Comparison of ENCODE assay signal across 20 cellular contexts in the genomic region with DNA sequence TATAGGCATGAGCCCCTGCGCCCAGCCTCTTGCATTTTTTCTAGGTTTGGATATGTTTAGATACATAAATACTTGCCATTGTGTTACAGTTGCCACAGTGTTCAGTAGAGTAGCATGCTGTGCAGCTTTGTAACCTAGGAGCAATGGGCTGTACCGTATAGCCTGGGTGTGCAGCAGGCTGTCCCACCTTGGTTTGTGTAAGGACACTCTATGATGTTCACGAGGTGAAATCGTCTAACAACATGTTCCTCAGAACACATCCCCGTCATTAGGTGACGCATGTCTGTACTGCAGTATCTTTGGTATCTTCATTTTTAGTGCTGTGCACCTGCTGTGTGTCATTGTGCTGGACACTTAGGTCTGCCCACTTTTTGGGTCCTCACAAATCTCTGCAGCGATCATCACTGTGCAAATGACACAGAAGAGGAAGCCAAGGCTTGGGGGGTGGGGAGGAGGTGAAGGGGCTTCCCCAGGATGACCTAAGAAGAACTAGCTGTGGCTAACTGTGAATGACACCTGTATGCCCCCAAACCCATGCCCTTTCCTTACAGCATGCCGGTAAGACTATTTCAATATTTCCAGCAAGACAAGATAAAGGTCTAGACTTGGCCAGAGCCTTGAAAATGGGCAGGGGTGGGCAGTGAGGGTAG. TPM values are rescaled to one million over a fixed set of nuclear protein-coding genes. Genes with fewer than 3 reads are reported as not detected.
DNase-seq lines count a peak whose midpoint lies in the region; ATAC-seq, FAIRE-seq and TF ChIP-seq lines count a peak whose summit lies in the region.
"Had no signal": no experiment of that assay in that cellular context is flagged by ENCODE, and none has a peak within 500 bp of the region (broad histone marks: within the 10 kb centered on the region; RNA-seq: fewer than 3 reads in every experiment).

No MANE protein-coding gene starts in this region.

- intact Hi-C loops in IMR-90 (cut with micrococcal nuclease) (no loop called here), K562 (cut with micrococcal nuclease) (loop anchor here (5.0 kb wide), 1 partner anchor 48 kb away; no protein-coding TSS in a partner anchor)

- H3K9me3 ChIP-seq in IMR-90 (ENCODE audit: control insufficient read depth, insufficient read depth, low read length) (no peaks in the 10 kb centered on the region), K562 (replicated peaks; ENCODE audit: control insufficient read depth, insufficient read depth, low read depth, low read length) (no peaks in the 10 kb centered on the region), neural progenitor cell (ENCODE audit: low read depth) (no peaks in the 10 kb centered on the region), hepatocyte (ENCODE audit: low read depth) (no peaks in the 10 kb centered on the region)
- H3K9me3 ChIP-seq: BLaER1 had no signal

- H4K20me1 ChIP-seq in IMR-90 (ENCODE audit: insufficient read depth, low read length), result no peaks in the 10 kb centered on the region
- no peaks in the 10 kb centered on the region for H4K20me1 ChIP-seq in K562 (replicated peaks; ENCODE audit: control insufficient read depth, insufficient read depth, low read length)
- no peaks in the 10 kb centered on the region for H4K20me1 ChIP-seq in neural progenitor cell (ENCODE audit: low read depth)
- no peaks in the 10 kb centered on the region for H4K20me1 ChIP-seq in hepatocyte (ENCODE audit: insufficient read depth, poor library complexity, severe bottlenecking)

- no CpG with 5 or more reads among the region's 8 CpGs for WGBS in IMR-90 (ENCODE audit: extremely low coverage in 2 of 2, insufficient read length in 1 of 2), 2 experiments
- 22% methylated on average over 8 of the region's 8 CpGs for WGBS in K562 (ENCODE audit: insufficient coverage, low coverage, missing lambda C conversion rate)
- 93% methylated on average over 8 of the region's 8 CpGs for WGBS in hepatocyte (ENCODE audit: low lambda C conversion rate, missing lambda C conversion rate)

- TF ChIP-seq RAD21 in IMR-90 (IDR thresholded peaks at IDR 0.05; ENCODE audit: low read length), result no peak
- no peak for TF ChIP-seq RAD21 in K562 (CRISPR knock-in tag; conservative IDR thresholded peaks at IDR 0.05 in 1 of 2, IDR thresholded peaks at IDR 0.05 in 1 of 2)

- H3K79me1 ChIP-seq in IMR-90 (ENCODE audit: low read depth in 1 of 2, low read length in 2 of 2), result no peaks in the 10 kb centered on the region

- H3K36me3 ChIP-seq in IMR-90 (ENCODE audit: control insufficient read depth, insufficient read depth, low read length), result no peaks in the 10 kb centered on the region
- H3K36me3 ChIP-seq in K562 (ENCODE audit: control insufficient read depth, insufficient read depth, low read length), result no peaks in the 10 kb centered on the region
- H3K36me3 ChIP-seq in neural progenitor cell, result no peaks in the 10 kb centered on the region
- no peaks in the 10 kb centered on the region for H3K36me3 ChIP-seq in hepatocyte (replicated peaks; ENCODE audit: insufficient read depth, low read depth)
- H3K36me3 ChIP-seq: BLaER1 had no signal

- no peak for FAIRE-seq in K562 (lab: Jason Lieb, UNC)
- FAIRE-seq: H54, HepG2 had no signal

- H4K91ac ChIP-seq in IMR-90 (ENCODE audit: insufficient read depth, low read depth, low read length), result no peak overlapping the region

- H3F3A ChIP-seq in neural progenitor cell (ENCODE audit: low read depth), result no peaks in the 10 kb centered on the region

- H3K4ac ChIP-seq in IMR-90 (ENCODE audit: low read depth, low read length), result no peak overlapping the region

- BruUV-seq in IMR-90 (replicated peaks; lab: Mats Ljungman, UMichigan), result no TSS peak
- no TSS peak for BruUV-seq in K562 (replicated peaks; lab: Mats Ljungman, UMichigan)

- H3K9me1 ChIP-seq in IMR-90 (ENCODE audit: insufficient read depth, low read length) (0 out of 2 replicates have a peak, but pooled peaks cover 4% of the 10 kb centered on the region), K562 (ENCODE audit: control insufficient read depth, insufficient read depth, low read length) (no peaks in the 10 kb centered on the region)

- TF ChIP-seq CTCF in IMR-90 (conservative IDR thresholded peaks at IDR 0.05; ENCODE audit: low read depth, low read length), result no peak
- no peak for TF ChIP-seq CTCF in K562 (IDR thresholded peaks at IDR 0.05 in 2 of 3, conservative IDR thresholded peaks at IDR 0.05 in 1 of 3; ENCODE audit: insufficient read depth in 2 of 3, low read depth in 1 of 3, low read length in 3 of 3)
- TF ChIP-seq CTCF in neural progenitor cell (IDR thresholded peaks at IDR 0.05), result no peak
- no peak for TF ChIP-seq CTCF in hepatocyte (IDR thresholded peaks at IDR 0.05; ENCODE audit: poor library complexity)

- in situ Hi-C loops in IMR-90 (cut with MboI; ENCODE audit: low sequenced_read_pairs), result no loop called here
- in situ Hi-C loops in K562 (cut with MboI), result no loop called here

- H3K36me3 Mint-ChIP-seq in neural progenitor cell, result no peaks in the 10 kb centered on the region
- no peaks in the 10 kb centered on the region for H3K36me3 Mint-ChIP-seq in stimulated activated naive B cell treated with anti-CD40 and anti-IgM and Interleukin-4, amounts not matched to agents 10 μg/mL and 1 μg/mL and 100 μg/mL, for 72 hours
- no peaks in the 10 kb centered on the region for H3K36me3 Mint-ChIP-seq in activated naive CD8-positive, alpha-beta T cell treated with anti-CD3 and anti-CD28 coated beads for 36 hours
- H3K36me3 Mint-ChIP-seq: CD14-positive monocyte; CD4-positive, alpha-beta memory T cell had no signal

- H3K27me3 ChIP-seq in IMR-90 (ENCODE audit: control insufficient read depth, insufficient read depth, low read length) (no peaks in the 10 kb centered on the region), K562 (ENCODE audit: control insufficient read depth in 2 of 2, insufficient read depth in 2 of 2, low read length in 2 of 2) (no peaks in the 10 kb centered on the region), neural progenitor cell (no peaks in the 10 kb centered on the region), hepatocyte (no peaks in the 10 kb centered on the region)

- H3K4me1 ChIP-seq in IMR-90 (ENCODE audit: control insufficient read depth, insufficient read depth, low read length) (peaks cover 2% of the 10 kb centered on the region), K562 (replicated peaks in 1 of 2; ENCODE audit: control insufficient read depth in 2 of 2, insufficient read depth in 2 of 2, low read length in 2 of 2) (peaks cover 7 to 15% of the 10 kb centered on the region in 2 experiments), neural progenitor cell (peaks cover 12% of the 10 kb centered on the region), hepatocyte (ENCODE audit: insufficient read depth) (peaks cover 2% of the 10 kb centered on the region)

- no peak overlapping the region for H3K23ac ChIP-seq in IMR-90 (ENCODE audit: low read depth, low read length)

- peak overlapping the region; percentile 52 for H3K4me3 Mint-ChIP-seq in neural progenitor cell
- no peak overlapping the region for H3K4me3 Mint-ChIP-seq in stimulated activated naive B cell treated with anti-CD40 and anti-IgM and Interleukin-4, amounts not matched to agents 10 μg/mL and 1 μg/mL and 100 μg/mL, for 72 hours
- H3K4me3 Mint-ChIP-seq in activated naive CD8-positive, alpha-beta T cell treated with anti-CD3 and anti-CD28 coated beads for 36 hours, result no peak overlapping the region
- H3K4me3 Mint-ChIP-seq: CD4-positive, alpha-beta memory T cell; HFFc6 had no signal

- DNase-seq in IMR-90 (no peak), K562 (ENCODE audit: extremely low read depth in 1 of 4, low spot score in 3 of 4) (no peak), neural progenitor cell (ENCODE audit: low spot score) (no peak), hepatocyte (ENCODE audit: low spot score) (no peak), hepatic stellate cell (ENCODE audit: low spot score) (no peak)
- DNase-seq in stimulated activated naive B cell treated with anti-CD40 and anti-IgM and Interleukin-4, amounts not matched to agents 10 μg/mL and 1 μg/mL and 100 μg/mL, for 72 hours, result no peak
- DNase-seq in activated naive CD4-positive, alpha-beta T cell (lab: John Stamatoyannopoulos, UW), result no peak
- DNase-seq in activated naive CD8-positive, alpha-beta T cell treated with anti-CD3 and anti-CD28 coated beads for 36 hours, result no peak
- DNase-seq: 8988T; CD4-positive, alpha-beta memory T cell; DMS153; DMS79; GDM1; HCEC 1CT; HFFc6 had no signal

- TF ChIP-seq POLR2A in IMR-90 (IDR thresholded peaks at IDR 0.05; ENCODE audit: low read depth, low read length) (no peak), K562 (conservative IDR thresholded peaks at IDR 0.05) (no peak)

- no peak overlapping the region for H3K4me2 ChIP-seq in IMR-90 (ENCODE audit: low read depth, low read length)
- no peak overlapping the region for H3K4me2 ChIP-seq in K562 (ENCODE audit: insufficient read depth, low read length)
- no peak overlapping the region for H3K4me2 ChIP-seq in neural progenitor cell
- no peak overlapping the region for H3K4me2 ChIP-seq in hepatocyte
- H3K4me2 ChIP-seq: BLaER1 had no signal

- H2AFZ ChIP-seq in IMR-90 (replicated peaks; ENCODE audit: low read length, poor library complexity), result no peak overlapping the region
- no peak overlapping the region for H2AFZ ChIP-seq in K562 (ENCODE audit: low read depth, low read length)
- H2AFZ ChIP-seq in neural progenitor cell (replicated peaks), result no peak overlapping the region
- no peak overlapping the region for H2AFZ ChIP-seq in hepatocyte
- H2AFZ ChIP-seq: GM23248 had no signal

- no peak overlapping the region for H2BK120ac ChIP-seq in IMR-90 (ENCODE audit: low read depth, low read length)

- H3K14ac ChIP-seq in IMR-90 (replicated peaks; ENCODE audit: low read depth, low read length), result no peak overlapping the region

- 0 out of 2 replicates have a peak overlapping the region, but pooled peaks have one; percentile 2 for H2AK5ac ChIP-seq in IMR-90 (ENCODE audit: low read depth, low read length)

- no peak overlapping the region for H3K4me3 ChIP-seq in IMR-90 (ENCODE audit: insufficient read depth, low read depth, low read length)
- H3K4me3 ChIP-seq in K562, result no peak overlapping the region
- H3K4me3 ChIP-seq in neural progenitor cell, result no peak overlapping the region
- no peak overlapping the region for H3K4me3 ChIP-seq in hepatocyte
- H3K4me3 ChIP-seq: BLaER1, GM23248 had no signal

- H2BK5ac ChIP-seq in IMR-90 (ENCODE audit: low read depth, low read length, poor library complexity, severe bottlenecking), result no peak overlapping the region

- no peak overlapping the region for H2AK9ac ChIP-seq in IMR-90 (replicated peaks; ENCODE audit: low read depth, low read length, poor library complexity)

- H3K4me1 Mint-ChIP-seq in neural progenitor cell, result peaks cover 23% of the 10 kb centered on the region
- H3K4me1 Mint-ChIP-seq in stimulated activated naive B cell treated with anti-CD40 and anti-IgM and Interleukin-4, amounts not matched to agents 10 μg/mL and 1 μg/mL and 100 μg/mL, for 72 hours, result peaks cover 11 to 22% of the 10 kb centered on the region in 2 donors
- H3K4me1 Mint-ChIP-seq in activated naive CD8-positive, alpha-beta T cell treated with anti-CD3 and anti-CD28 coated beads for 36 hours, result no peaks in the 10 kb centered on the region

- dilution Hi-C loops in IMR-90 (cut with HindIII; ENCODE audit: low sequenced_read_pairs, unreplicated experiment), result no loop called here

- no peak overlapping the region for H4K8ac ChIP-seq in IMR-90 (ENCODE audit: low read depth in 2 of 2, low read length in 2 of 2)

- no peak overlapping the region for H3K27ac Mint-ChIP-seq in neural progenitor cell
- H3K27ac Mint-ChIP-seq in stimulated activated naive B cell treated with anti-CD40 and anti-IgM and Interleukin-4, amounts not matched to agents 10 μg/mL and 1 μg/mL and 100 μg/mL, for 72 hours, result no peak overlapping the region
- H3K27ac Mint-ChIP-seq in activated naive CD8-positive, alpha-beta T cell treated with anti-CD3 and anti-CD28 coated beads for 36 hours, result no peak overlapping the region
- H3K27ac Mint-ChIP-seq: CD14-positive monocyte; CD4-positive, alpha-beta memory T cell; HFFc6 had no signal

- H3K9ac ChIP-seq in IMR-90 (ENCODE audit: low read depth, low read length) (no peak overlapping the region), K562 (ENCODE audit: insufficient read depth in 1 of 2, low read depth in 2 of 2, low read length in 2 of 2) (no peak overlapping the region), neural progenitor cell (no peak overlapping the region)
- H3K9ac ChIP-seq: BLaER1, GM23248 had no signal

- peaks cover 6% of the 10 kb centered on the region for H3K27me3 Mint-ChIP-seq in neural progenitor cell (ENCODE audit: insufficient read depth, low read depth)
- peaks cover 40 to 65% of the 10 kb centered on the region in 2 donors for H3K27me3 Mint-ChIP-seq in stimulated activated naive B cell treated with anti-CD40 and anti-IgM and Interleukin-4, amounts not matched to agents 10 μg/mL and 1 μg/mL and 100 μg/mL, for 72 hours
- H3K27me3 Mint-ChIP-seq in activated naive CD8-positive, alpha-beta T cell treated with anti-CD3 and anti-CD28 coated beads for 36 hours, result peaks cover 17% of the 10 kb centered on the region

- ATAC-seq in IMR-90 (ENCODE audit: low read depth), result no peak
- ATAC-seq in K562, result peak; percentile 25
- ATAC-seq in stimulated activated naive B cell treated with anti-CD40 and anti-IgM and Interleukin-4, amounts not matched to agents 10 μg/mL and 1 μg/mL and 100 μg/mL, for 72 hours (replicated peaks), result peak; percentile 50 to 54
- ATAC-seq: HepG2 had no signal

- H3K27ac ChIP-seq in IMR-90 (ENCODE audit: insufficient read depth, low read length), result no peak overlapping the region
- no peak overlapping the region for H3K27ac ChIP-seq in K562 (ENCODE audit: extremely low read depth, low read depth, low read length)
- no peak overlapping the region for H3K27ac ChIP-seq in neural progenitor cell
- no peak overlapping the region for H3K27ac ChIP-seq in hepatocyte
- H3K27ac ChIP-seq: BLaER1, GM23248 had no signal

- no peaks in the 10 kb centered on the region for H3K9me2 ChIP-seq in hepatocyte (replicated peaks; ENCODE audit: insufficient read depth)

- POLR2A ChIA-PET in IMR-90 (lab: Charles Lee; ENCODE audit: unreplicated experiment), result no interaction called here
- POLR2A ChIA-PET in K562 (lab: Yijun Ruan, JAX), result interaction anchor here (1.0 kb wide), 1 partner anchor 47 kb away, joined by 3 read pairs; no protein-coding TSS in a partner anchor

- H3K18ac ChIP-seq in IMR-90 (ENCODE audit: low read depth, low read length), result no peak overlapping the region

- no peaks in the 10 kb centered on the region for H3K9me3 Mint-ChIP-seq in neural progenitor cell
- H3K9me3 Mint-ChIP-seq in stimulated activated naive B cell treated with anti-CD40 and anti-IgM and Interleukin-4, amounts not matched to agents 10 μg/mL and 1 μg/mL and 100 μg/mL, for 72 hours, result no peaks in the 10 kb centered on the region
- no peaks in the 10 kb centered on the region for H3K9me3 Mint-ChIP-seq in activated naive CD8-positive, alpha-beta T cell treated with anti-CD3 and anti-CD28 coated beads for 36 hours
- H3K9me3 Mint-ChIP-seq: CD4-positive, alpha-beta memory T cell; HFFc6 had no signal

- CTCF ChIA-PET in IMR-90 (lab: Yijun Ruan, JAX) (interaction anchor here (0.7 kb wide), 1 partner anchor 143 kb away, joined by 3 read pairs; no protein-coding TSS in a partner anchor), K562 (lab: Yijun Ruan, JAX; ENCODE audit: low intra/inter-chr PET ratio) (no interaction called here)

- no peaks in the 10 kb centered on the region for H3K79me2 ChIP-seq in K562 (ENCODE audit: control insufficient read depth, insufficient read depth, low read length)
- H3K79me2 ChIP-seq in neural progenitor cell (ENCODE audit: low read depth), result no peaks in the 10 kb centered on the region
- no peaks in the 10 kb centered on the region for H3K79me2 ChIP-seq in hepatocyte

- no peak overlapping the region for H3K56ac ChIP-seq in IMR-90 (ENCODE audit: extremely low read depth, insufficient read depth, low read length)

- H2BK20ac ChIP-seq in IMR-90 (ENCODE audit: low read depth, low read length), result no peak overlapping the region

- no peak overlapping the region for H4K5ac ChIP-seq in IMR-90 (ENCODE audit: low read depth, low read length)

- no peak overlapping the region for H2BK15ac ChIP-seq in IMR-90 (ENCODE audit: low read depth, low read length)

- no peak for TF ChIP-seq EP300 in K562 (IDR thresholded peaks at IDR 0.05; ENCODE audit: low read length)

RNA-seq across cellular contexts. Expression of gene SDC3, which starts 44.5 kb away (rescaled TPM):
- total RNA-seq in IMR-90 (2012; rRNA removed) (13.1 and 14.2 TPM in 2 replicates), K562 (2014; rRNA removed) (12.1 and 20.7 TPM in 2 replicates), K562 (2014; rRNA removed; fragmentation: Illumina TruSeq; extraction: Trizol) (8.6 and 9.0 TPM in 2 replicates), K562 (2015; rRNA removed; fragmentation: Illumina TruSeq; extraction: Trizol) (17.6 and 18.3 TPM in 2 replicates), K562 (2021) (39.4 and 44.1 TPM in 2 replicates), neural progenitor cell (ENCODE audit: low replicate concordance) (23.0 and 45.1 TPM in 2 replicates), hepatocyte (28.6 and 33.5 TPM in 2 replicates)
- polyA plus RNA-seq in IMR-90 (2012; rRNA removed) (71.5 and 75.7 TPM in 2 replicates), K562 (2011; rRNA removed) (6.5 and 8.9 TPM in 2 replicates), K562 (2014; fragmentation: Illumina TruSeq; extraction: Trizol) (30.5 and 39.3 TPM in 2 replicates), K562 (2014; fragmentation: Nextera tagmentation; extraction: Ambion mirVana) (under 1 TPM; 0.38 to 0.56 TPM), K562 (2014; rRNA removed) (20.4 and 24.5 TPM in 2 replicates), hepatocyte (51.0 and 60.0 TPM in 2 replicates)
- polyA plus RNA-seq in IMR-90 (2012; cell fraction: cytosol; rRNA removed), result 47.3 and 81.5 TPM in 2 replicates
- polyA plus RNA-seq in IMR-90 (2012; cell fraction: nucleus; rRNA removed; ENCODE audit: low replicate concordance), result 36.2 and 50.9 TPM in 2 replicates
- 13.1 and 24.6 TPM in 2 replicates for total RNA-seq in K562 (2011; cell fraction: chromatin; rRNA removed; ENCODE audit: low replicate concordance)
- 24.0 and 32.2 TPM in 2 replicates for total RNA-seq in K562 (2011; cell fraction: nucleolus; rRNA removed)
- 29.8 and 31.2 TPM in 2 replicates for total RNA-seq in K562 (2011; cell fraction: nucleoplasm; rRNA removed)
- 8.4 and 12.2 TPM in 2 replicates for polyA plus RNA-seq in K562 (2011; cell fraction: cytosol; rRNA removed)
- polyA plus RNA-seq in K562 (2011; cell fraction: nucleus; rRNA removed), result 15.0 and 19.6 TPM in 2 replicates
- 39.4 and 99.6 TPM in 2 replicates for polyA plus RNA-seq in K562 (2012)
- 4.6 and 6.4 TPM in 2 replicates for polyA minus RNA-seq in K562 (2011; rRNA and poly(A)+ RNA removed)
- 12.1 and 19.4 TPM in 2 replicates for polyA minus RNA-seq in K562 (2011; cell fraction: cytosol; rRNA and poly(A)+ RNA removed)
- 3.4 and 3.8 TPM in 2 replicates for polyA minus RNA-seq in K562 (2011; cell fraction: nucleus; rRNA and poly(A)+ RNA removed)
- under 1 TPM; 0.30 to 0.43 TPM for total RNA-seq in activated naive CD8-positive, alpha-beta T cell treated with anti-CD3 and anti-CD28 coated beads for 36 hours
- polyA plus RNA-seq: CD4-positive, alpha-beta memory T cell had no signal
